8 cellular contexts compared by ENCODE assay signal in the genomic region with DNA sequence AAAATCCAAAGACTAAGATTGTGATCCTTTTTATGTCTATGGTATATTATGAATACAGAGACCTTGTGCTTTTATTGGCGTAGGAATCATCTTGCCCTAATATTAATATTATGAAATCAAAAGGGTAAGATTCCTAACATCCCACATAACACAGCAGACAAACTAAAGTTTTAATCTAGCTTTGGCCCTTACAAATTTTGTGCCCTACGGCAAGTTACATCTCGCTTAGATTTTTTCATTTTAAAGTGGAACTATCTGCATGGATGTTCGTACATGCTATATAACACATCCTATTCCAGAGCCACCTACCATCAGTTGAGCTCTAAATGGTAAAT. TPM values are rescaled to one million over a fixed set of nuclear protein-coding genes. Genes with fewer than 3 reads are reported as not detected.
A peak's percentile ranks its signal among the peaks of the same experiment; 100 is the strongest.
DNase-seq lines count a peak whose midpoint lies in the region; ATAC-seq and TF ChIP-seq lines count a peak whose summit lies in the region.

No MANE protein-coding gene starts in this region.

- peak overlapping the region; percentile 99 to 100 for H3K27ac Mint-ChIP-seq in effector memory CD8-positive, alpha-beta T cell
- peak overlapping the region; percentile 86 for H3K27ac Mint-ChIP-seq in neural crest cell (ENCODE audit: unreplicated experiment)

- H3K36me3 Mint-ChIP-seq in effector memory CD8-positive, alpha-beta T cell (ENCODE audit: insufficient read depth) = peaks cover 23% of the 10 kb centered on the region
- H3K36me3 Mint-ChIP-seq in neural crest cell (ENCODE audit: low read depth) = peaks cover 19% of the 10 kb centered on the region

- no peaks in the 10 kb centered on the region; a peak in 1 of 22 replicates for H3K27me3 ChIP-seq in BLaER1 treated with 17β-estradiol and CSF1 and Interleukin-3, amounts not matched to agents 10 nM and 100 nM

- TF ChIP-seq POLR2A in NB4 (IDR thresholded peaks at IDR 0.05; ENCODE audit: extremely low read depth, insufficient read length) = no peak

- H3K4me3 ChIP-seq in BLaER1 treated with 17β-estradiol and CSF1 and Interleukin-3, amounts not matched to agents 10 nM and 100 nM = peak overlapping the region; percentile 77 to 97 (median 87)
- peak overlapping the region; percentile 98 for H3K4me3 ChIP-seq in NB4 (ENCODE audit: low read depth, low read length)

- H3K27me3 Mint-ChIP-seq in effector memory CD8-positive, alpha-beta T cell = no peaks in the 10 kb centered on the region
- no peaks in the 10 kb centered on the region for H3K27me3 Mint-ChIP-seq in neural crest cell (ENCODE audit: low read depth)

- peak overlapping the region; percentile 94 to 99 (median 98) for H3K27ac ChIP-seq in BLaER1 treated with 17β-estradiol and CSF1 and Interleukin-3, amounts not matched to agents 10 nM and 100 nM

- H3K36me3 ChIP-seq in BLaER1 treated with 17β-estradiol and CSF1 and Interleukin-3, amounts not matched to agents 10 nM and 100 nM = peaks cover 14 to 67% (median 41%) of the 10 kb centered on the region in 11 experiments

- H3K4me1 Mint-ChIP-seq in effector memory CD8-positive, alpha-beta T cell (ENCODE audit: low read depth in 2 of 2) = peaks cover 45 to 51% of the 10 kb centered on the region in 2 donors
- H3K4me1 Mint-ChIP-seq in neural crest cell = peaks cover 46% of the 10 kb centered on the region

- peaks cover 18 to 82% (median 52%) of the 10 kb centered on the region in 11 experiments; a peak in 19 of 22 replicates for H4K20me1 ChIP-seq in BLaER1 treated with 17β-estradiol and CSF1 and Interleukin-3, amounts not matched to agents 10 nM and 100 nM

- ATAC-seq in effector memory CD8-positive, alpha-beta T cell (replicated peaks) = no peak
- no peak for ATAC-seq in HG03196 (IDR thresholded peaks at IDR 0.05; ENCODE audit: unreplicated experiment)

- TF ChIP-seq CTCF in NB4 (IDR thresholded peaks at IDR 0.05; ENCODE audit: low read depth, low read length) = no peak
- no peak for TF ChIP-seq CTCF in neural crest cell (conservative IDR thresholded peaks at IDR 0.05)

- H3K4me3 Mint-ChIP-seq in effector memory CD8-positive, alpha-beta T cell = peak overlapping the region; percentile 99
- H3K4me3 Mint-ChIP-seq in neural crest cell = peak overlapping the region; percentile 99

- H3K4me1 ChIP-seq in BLaER1 treated with 17β-estradiol and CSF1 and Interleukin-3, amounts not matched to agents 10 nM and 100 nM = peaks cover 24 to 40% (median 36%) of the 10 kb centered on the region in 10 experiments

- H3K9ac ChIP-seq in BLaER1 treated with 17β-estradiol and CSF1 and Interleukin-3, amounts not matched to agents 10 nM and 100 nM = peak overlapping the region; percentile 93 to 99 (median 98)

- H3K9me3 ChIP-seq in BLaER1 treated with 17β-estradiol and CSF1 and Interleukin-3, amounts not matched to agents 10 nM and 100 nM (replicated peaks in 1 of 11) = peaks cover 0 to 3% (median 0%) of the 10 kb centered on the region in 11 experiments; a peak in 3 of 22 replicates

- no peak for DNase-seq in NB4 (ENCODE audit: low read depth)
- DNase-seq in effector memory CD8-positive, alpha-beta T cell = no peak
- no peak for DNase-seq in neural crest cell (ENCODE audit: low read depth, low spot score)
- DNase-seq in inferior parietal cortex (ENCODE audit: extremely low spot score) = no peak
- no peak for DNase-seq in NOMO-1 treated with DMSO at 0.1 percent for 48 hours (lab: John Stamatoyannopoulos, UW; ENCODE audit: unreplicated experiment)
- DNase-seq in NCI-H1694 (lab: John Stamatoyannopoulos, UW) = no peak

- peak overlapping the region; percentile 70 to 96 (median 87) for H3K4me2 ChIP-seq in BLaER1 treated with 17β-estradiol and CSF1 and Interleukin-3, amounts not matched to agents 10 nM and 100 nM

- no peaks in the 10 kb centered on the region for H3K9me3 Mint-ChIP-seq in effector memory CD8-positive, alpha-beta T cell
- H3K9me3 Mint-ChIP-seq in neural crest cell = no peaks in the 10 kb centered on the region

RNA-seq across cellular contexts. Expression of a gene that starts 0.2 kb away (rescaled TPM):
- total RNA-seq in neural crest cell = 16.9 and 17.8 TPM in 2 replicates

RNA-seq across cellular contexts. Expression of a gene that starts 16.0 kb away (rescaled TPM):
- not detected in 2 replicates for total RNA-seq in neural crest cell

RNA-seq across cellular contexts. Expression of a gene that starts 36.3 kb away (rescaled TPM):
- total RNA-seq in neural crest cell = 1.4 and 1.9 TPM in 2 replicates
